Comparison of ENCODE assay signal across 16 cellular contexts in genomic region chr10:22245567-22245966, GRCh38. TPM values are rescaled to one million over a fixed set of nuclear protein-coding genes. Genes with fewer than 3 reads are reported as not detected.
DNase-seq lines count a peak whose midpoint lies in the region; ATAC-seq and TF ChIP-seq lines count a peak whose summit lies in the region.
"Had no signal": no experiment of that assay in that cellular context is flagged by ENCODE, and none has a peak within 500 bp of the region (broad histone marks: within the 10 kb centered on the region; RNA-seq: fewer than 3 reads in every experiment).

No MANE protein-coding gene starts in this region.

- ATAC-seq in activated CD4-positive, CD25-positive, alpha-beta regulatory T cell treated with anti-CD3 and anti-CD28 coated beads, Interleukin-2, amount 50 U/mL, for 24 hours: no peak
- ATAC-seq in GM21367 (IDR thresholded peaks at IDR 0.05; ENCODE audit: unreplicated experiment): no peak

- TF ChIP-seq CTCF in cardiac fibroblast (IDR thresholded peaks at IDR 0.05; ENCODE audit: low read depth, low read length): no peak

- no peak overlapping the region for H3K14ac ChIP-seq in neuronal stem cell (ENCODE audit: low read length)

- H3K36me3 Mint-ChIP-seq in activated T-cell treated with anti-CD3 and anti-CD28 coated beads, Interleukin-2, amount 50 U/mL, for 24 hours (ENCODE audit: low read depth): peaks cover 4% of the 10 kb centered on the region

- no peak overlapping the region for H2AFZ ChIP-seq in neuronal stem cell (ENCODE audit: low read length)

- no CpG with 5 or more reads among the region's 2 CpGs for WGBS in neuronal stem cell (ENCODE audit: extremely low coverage in 2 of 2, insufficient read length in 2 of 2, insufficient replicate concordance in 1 of 2), 2 donors

- H4K91ac ChIP-seq in neuronal stem cell (ENCODE audit: low read depth, low read length, poor library complexity): no peak overlapping the region

- no peak overlapping the region for H2BK120ac ChIP-seq in neuronal stem cell (ENCODE audit: low read depth, low read length)

- H3K4me2 ChIP-seq in neuronal stem cell (ENCODE audit: insufficient read depth, low read length, poor library complexity, severe bottlenecking): no peak overlapping the region

- H3K4me3 Mint-ChIP-seq in activated T-cell treated with anti-CD3 and anti-CD28 coated beads, Interleukin-2, amount 50 U/mL, for 24 hours: no peak overlapping the region

- peaks cover 0 to 6% (median 0%) of the 10 kb centered on the region in 3 experiments for H3K27me3 ChIP-seq in neuronal stem cell (ENCODE audit: control insufficient read depth in 3 of 3, insufficient read depth in 3 of 3, low read depth in 1 of 3, low read length in 3 of 3)

- DNase-seq in activated T-cell treated with anti-CD3 and anti-CD28 coated beads, Interleukin-2, amount 50 U/mL, for 24 hours: no peak
- DNase-seq in activated T-cell treated with anti-CD3 and anti-CD28 coated beads, Interleukin-2, amount 50 U/mL, for 1 hour: no peak
- DNase-seq in NCI-H226 (peak; percentile 84), cardiac fibroblast (ENCODE audit: low read depth in 2 of 2) (peak; percentile 48 to 79), neuronal stem cell (ENCODE audit: low spot score) (no peak), SK-N-DZ (ENCODE audit: low spot score) (no peak)
- DNase-seq: DMS53; H7; NCI-H1092 treated with DMSO at 0.1 percent for 48 hours; NCI-H446 treated with DMSO at 0.1 percent for 48 hours; RPMI8226; stimulated activated CD4-positive, alpha-beta T cell treated with anti-CD3 and anti-CD28 coated beads, Interleukin-2, amount 100 ng/mL, for 24 hours had no signal

- H2AK5ac ChIP-seq in neuronal stem cell (ENCODE audit: low read depth, low read length): no peak overlapping the region

- H2BK5ac ChIP-seq in neuronal stem cell (ENCODE audit: low read length): no peak overlapping the region

- peak overlapping the region; percentile 11 for H3K18ac ChIP-seq in neuronal stem cell (ENCODE audit: low read length)

- H3K27ac ChIP-seq in neuronal stem cell (replicated peaks; ENCODE audit: low read length): no peak overlapping the region
- H3K27ac ChIP-seq: cardiac muscle cell had no signal

- no peak overlapping the region for H3K23ac ChIP-seq in neuronal stem cell (ENCODE audit: low read depth, low read length, poor library complexity)

- peaks cover 0 to 2% of the 10 kb centered on the region in 2 donors for H3K4me1 ChIP-seq in neuronal stem cell (ENCODE audit: control insufficient read depth in 2 of 2, insufficient read depth in 1 of 2, low read depth in 1 of 2, low read length in 2 of 2)

- no peak overlapping the region for H3K9ac ChIP-seq in neuronal stem cell (ENCODE audit: low read depth, low read length, poor library complexity)

- H3K9me3 ChIP-seq in neuronal stem cell (replicated peaks in 1 of 2; ENCODE audit: control insufficient read depth in 2 of 2, insufficient read depth in 1 of 2, low read depth in 1 of 2, low read length in 2 of 2): no peaks in the 10 kb centered on the region

- H3K4me3 ChIP-seq in cardiac fibroblast (replicated peaks in 1 of 2; ENCODE audit: low read depth in 2 of 2, low read length in 2 of 2): no peak overlapping the region
- no peak overlapping the region for H3K4me3 ChIP-seq in neuronal stem cell (ENCODE audit: low read length in 2 of 2)
- H3K4me3 ChIP-seq: cardiac muscle cell had no signal

- H2BK12ac ChIP-seq in neuronal stem cell (ENCODE audit: low read length): no peak overlapping the region

- no peaks in the 10 kb centered on the region for H3K79me1 ChIP-seq in neuronal stem cell (ENCODE audit: low read depth, low read length)

- peaks cover 3% of the 10 kb centered on the region for H3K9me3 Mint-ChIP-seq in activated T-cell treated with anti-CD3 and anti-CD28 coated beads, Interleukin-2, amount 50 U/mL, for 24 hours

- H3K27ac Mint-ChIP-seq in activated T-cell treated with anti-CD3 and anti-CD28 coated beads, Interleukin-2, amount 50 U/mL, for 24 hours: peak overlapping the region; percentile 74

- H2BK15ac ChIP-seq in neuronal stem cell (ENCODE audit: low read length): no peak overlapping the region

- H3K4me1 Mint-ChIP-seq in activated T-cell treated with anti-CD3 and anti-CD28 coated beads, Interleukin-2, amount 50 U/mL, for 24 hours (ENCODE audit: low read depth): peaks cover 52% of the 10 kb centered on the region

- no peak overlapping the region for H3K4ac ChIP-seq in neuronal stem cell (ENCODE audit: low read length)

- no peak overlapping the region for H4K8ac ChIP-seq in neuronal stem cell (ENCODE audit: low read depth, low read length)

- H3K27me3 Mint-ChIP-seq in activated T-cell treated with anti-CD3 and anti-CD28 coated beads, Interleukin-2, amount 50 U/mL, for 24 hours: peaks cover 11% of the 10 kb centered on the region

- H3K36me3 ChIP-seq in neuronal stem cell (replicated peaks in 1 of 2; ENCODE audit: control insufficient read depth in 2 of 2, insufficient read depth in 2 of 2, low read length in 2 of 2): no peaks in the 10 kb centered on the region
- H3K36me3 ChIP-seq: cardiac muscle cell had no signal

RNA-seq across cellular contexts. Expression of gene EBLN1, which starts 27.8 kb away (rescaled TPM):
- not detected for polyA plus RNA-seq in neuronal stem cell (2013, experiment 1 of 2)
- polyA plus RNA-seq in neuronal stem cell (2013, experiment 2 of 2): not detected
- not detected in 2 replicates for polyA plus RNA-seq in SK-N-DZ (2014; cell fraction: cytosol; rRNA removed)
- polyA plus RNA-seq in SK-N-DZ (2014; cell fraction: nucleus; rRNA removed): not detected in 2 replicates
- polyA plus RNA-seq: AG04450, cardiac muscle cell had no signal

Comparison
In these comparisons a context has a peak if more than half of its experiments do, and no peak if none do; other contexts are left out.
1. DNase-seq: peak in NCI-H226 (single experiment) and cardiac fibroblast (2 of 2); none in activated T-cell treated with anti-CD3 and anti-CD28 coated beads, Interleukin-2, amount 50 U/mL, for 24 hours (single experiment), activated T-cell treated with anti-CD3 and anti-CD28 coated beads, Interleukin-2, amount 50 U/mL, for 1 hour (single experiment), neuronal stem cell (single experiment) and SK-N-DZ (single experiment).